In genomic region chrX:153909024-153909979, GRCh38 we compare ENCODE assay signal across 10 cellular contexts. TPM values are rescaled to one million over a fixed set of nuclear protein-coding genes. Genes with fewer than 3 reads are reported as not detected.
DNase-seq lines count a peak whose midpoint lies in the region; ATAC-seq, FAIRE-seq and TF ChIP-seq lines count a peak whose summit lies in the region.
"Had no signal": no experiment of that assay in that cellular context is flagged by ENCODE, and none has a peak within 500 bp of the region (broad histone marks: within the 10 kb centered on the region; RNA-seq: fewer than 3 reads in every experiment).

No MANE protein-coding gene starts in this region.

- H4K20me1 ChIP-seq in HCT116 (ENCODE audit: insufficient read depth) (no peaks in the 10 kb centered on the region), GM12878 (ENCODE audit: control insufficient read depth, insufficient read depth) (no peaks in the 10 kb centered on the region)

- H3K27me3 ChIP-seq in HCT116 (ENCODE audit: insufficient read depth, low read length) (no peaks in the 10 kb centered on the region), GM12878 (replicated peaks in 1 of 2; ENCODE audit: control insufficient read depth in 2 of 2, insufficient read depth in 2 of 2, low read length in 1 of 2) (no peaks in the 10 kb centered on the region)

- ATAC-seq in HCT116 (peak; percentile 66), GM12878 (peak; percentile 87), GM19452 (IDR thresholded peaks at IDR 0.05; ENCODE audit: unreplicated experiment) (no peak)

- in situ Hi-C loops in GM12878 (cut with MboI): no loop called here

- H3K9ac ChIP-seq in HCT116 (ENCODE audit: low read length) (no peak overlapping the region), GM12878 (ENCODE audit: control insufficient read depth, insufficient read depth, low read length) (no peak overlapping the region)

- peak; percentile 86 for DNase-seq in ELF-1 (ENCODE audit: low read depth, low spot score)
- DNase-seq in HCT116 (ENCODE audit: low read depth, low spot score): no peak
- DNase-seq in GM12878 (ENCODE audit: low read depth, low spot score): no peak
- DNase-seq in NCI-H2107 treated with DMSO at 0.1 percent for 48 hours (lab: John Stamatoyannopoulos, UW; ENCODE audit: unreplicated experiment): no peak
- DNase-seq in SHP77 treated with DMSO at 0.1 percent for 48 hours (lab: John Stamatoyannopoulos, UW): no peak
- DNase-seq: immature natural killer cell, NCI-H187 treated with DMSO at 0.1 percent for 48 hours, SHP77 had no signal

- H2AFZ ChIP-seq in HCT116 (ENCODE audit: low read depth, low read length, poor library complexity, severe bottlenecking): no peak overlapping the region
- no peak overlapping the region for H2AFZ ChIP-seq in GM12878 (ENCODE audit: control insufficient read depth, low read depth, low read length)

- H3K79me2 ChIP-seq in HCT116 (ENCODE audit: insufficient read depth, low read length): no peaks in the 10 kb centered on the region
- H3K79me2 ChIP-seq in GM12878 (ENCODE audit: control insufficient read depth, insufficient read depth, low read length): no peaks in the 10 kb centered on the region

- WGBS in GM12878 (ENCODE audit: insufficient coverage, insufficient replicate concordance, low lambda C conversion rate, missing lambda C conversion rate): 81% methylated on average over 22 of the region's 37 CpGs

- POLR2A ChIA-PET in HCT116 (lab: Charles Lee): interaction anchor here (0.9 kb wide), 1 partner anchor 15 kb away, joined by 3 read pairs; no protein-coding TSS in a partner anchor
- POLR2A ChIA-PET in GM12878 (lab: Charles Lee): interaction anchor here (0.5 to 1.1 kb wide), 3 partner anchors 9 to 787 kb away, joined by 3 to 6 read pairs (median 6); no protein-coding TSS in a partner anchor

- intact Hi-C loops in HCT116 (cut with micrococcal nuclease): no loop called here
- intact Hi-C loops in GM12878 (cut with micrococcal nuclease; ENCODE audit: unreplicated experiment): no loop called here

- no peak for TF ChIP-seq EP300 in GM12878 (IDR thresholded peaks at IDR 0.05; ENCODE audit: borderline replicate concordance in 1 of 2, control insufficient read depth in 1 of 2, low read depth in 2 of 2, low read length in 2 of 2)

- H3K4me1 ChIP-seq in HCT116 (ENCODE audit: control insufficient read depth in 1 of 2, insufficient read depth in 2 of 2, low read length in 2 of 2) (peaks cover 0 to 2% of the 10 kb centered on the region in 2 experiments; a peak in 1 of 4 replicates), GM12878 (ENCODE audit: control insufficient read depth, insufficient read depth, low read length) (no peaks in the 10 kb centered on the region)
- H3K4me1 ChIP-seq: Caco-2 had no signal

- no peak for TF ChIP-seq CTCF in HCT116 (IDR thresholded peaks at IDR 0.05 in 2 of 3, conservative IDR thresholded peaks at IDR 0.05 in 1 of 3; ENCODE audit: borderline replicate concordance in 1 of 3, insufficient read depth in 1 of 3, low read depth in 2 of 3, low read length in 2 of 3)
- no peak for TF ChIP-seq CTCF in GM12878 (IDR thresholded peaks at IDR 0.05 in 2 of 3, conservative IDR thresholded peaks at IDR 0.05 in 1 of 3; ENCODE audit: control insufficient read depth in 2 of 3, extremely low read depth in 1 of 3, insufficient read depth in 1 of 3, low read depth in 3 of 3, low read length in 3 of 3)

- H3K36me3 ChIP-seq in HCT116 (ENCODE audit: control insufficient read depth in 1 of 2, insufficient read depth in 2 of 2, low read length in 2 of 2) (no peaks in the 10 kb centered on the region), GM12878 (ENCODE audit: control insufficient read depth in 2 of 2, insufficient read depth in 2 of 2, low read length in 1 of 2) (no peaks in the 10 kb centered on the region; a peak in 2 of 4 replicates)

- TF ChIP-seq POLR2A in HCT116 (IDR thresholded peaks at IDR 0.05; ENCODE audit: borderline replicate concordance, extremely low read depth, insufficient read depth, insufficient read length) (no peak), GM12878 (IDR thresholded peaks at IDR 0.05; ENCODE audit: low read depth, low read length) (no peak; the same call in 1 of the 2 replicates)

- no peak overlapping the region for H3K4me2 ChIP-seq in HCT116 (ENCODE audit: low read length)
- no peak overlapping the region for H3K4me2 ChIP-seq in GM12878 (ENCODE audit: control insufficient read depth, insufficient read depth)

- SMC1A ChIA-PET in GM12878 (lab: Charles Lee; ENCODE audit: uncharacterized antibody, unreplicated experiment): interaction anchor here (1.0 kb wide), 1 partner anchor 15 kb away, joined by 3 read pairs; no protein-coding TSS in a partner anchor

- H3K27ac ChIP-seq in HCT116 (ENCODE audit: low read depth, low read length): no peak overlapping the region
- H3K27ac ChIP-seq in GM12878 (ENCODE audit: control insufficient read depth, insufficient read depth): no peak overlapping the region

- no peak for FAIRE-seq in GM12878 (lab: Jason Lieb, UNC)

- no peak for TF ChIP-seq RAD21 in HCT116 (IDR thresholded peaks at IDR 0.05; ENCODE audit: low read depth)
- TF ChIP-seq RAD21 in GM12878 (IDR thresholded peaks at IDR 0.05; ENCODE audit: insufficient read depth, low read depth, low read length): no peak

- H3K9me2 ChIP-seq in HCT116 (ENCODE audit: insufficient read depth): no peaks in the 10 kb centered on the region

- H3K9me3 ChIP-seq in HCT116 (ENCODE audit: control insufficient read depth in 1 of 2, insufficient read depth in 1 of 2, low read depth in 1 of 2, low read length in 2 of 2) (no peaks in the 10 kb centered on the region), GM12878 (replicated peaks; ENCODE audit: control insufficient read depth, insufficient read depth, low read length) (no peaks in the 10 kb centered on the region)
- H3K9me3 ChIP-seq: Caco-2 had no signal

- H3K4me3 ChIP-seq in HCT116 (replicated peaks in 1 of 2; ENCODE audit: low read depth in 1 of 2, low read length in 2 of 2) (no peak overlapping the region), GM12878 (no peak overlapping the region)

- CTCF ChIA-PET in HCT116 (lab: Charles Lee): interaction anchor here (0.5 kb wide), 1 partner anchor 587 kb away, joined by 4 read pairs; no protein-coding TSS in a partner anchor
- CTCF ChIA-PET in GM12878 (lab: Yijun Ruan, JAX): interaction anchor here (1.3 to 1.7 kb wide), 2 partner anchors 13 to 38 kb away, joined by 3 to 6 read pairs; no protein-coding TSS in a partner anchor

- RAD21 ChIA-PET in HCT116 (lab: Charles Lee; ENCODE audit: low non-redundant PET in 1 of 2, low total read pairs in 2 of 2, uncharacterized antibody in 2 of 2, unreplicated experiment in 2 of 2) (no interaction called here), GM12878 (lab: Charles Lee; ENCODE audit: unreplicated experiment) (interaction anchor here (0.9 to 1.0 kb wide), 3 partner anchors 14 to 16 kb away, joined by 3 read pairs; no protein-coding TSS in a partner anchor)

- BruUV-seq in HCT116 (replicated peaks; lab: Mats Ljungman, UMichigan) (no TSS peak), GM12878 (replicated peaks; lab: Mats Ljungman, UMichigan) (no TSS peak)

RNA-seq across cellular contexts. Expression of gene AVPR2, which starts 4.8 kb away (rescaled TPM):
- not detected for total RNA-seq in HCT116 (2021; ENCODE audit: unreplicated experiment)
- 0.27 and 0.34 TPM in 2 replicates for polyA plus RNA-seq in HCT116 (2012)
- not detected in 2 replicates for total RNA-seq in GM12878 (2013; cell fraction: nucleolus; rRNA removed)
- not detected in 2 replicates for total RNA-seq in GM12878 (2014; rRNA removed)
- not detected in 2 replicates for total RNA-seq in GM12878 (2014; rRNA removed; fragmentation: Illumina TruSeq; extraction: Trizol)
- total RNA-seq in GM12878 (2021): not detected in 2 replicates
- not detected for polyA plus RNA-seq in GM12878 (2011; ENCODE audit: low read depth)
- not detected in 2 replicates for polyA plus RNA-seq in GM12878 (2011; rRNA removed)
- polyA plus RNA-seq in GM12878 (2011; cell fraction: cytosol; rRNA removed): 0.03 and 0.07 TPM in 2 replicates
- 0.43 and 0.44 TPM in 2 replicates for polyA plus RNA-seq in GM12878 (2011; cell fraction: nucleus; rRNA removed)
- 0.14 and 0.54 TPM in 2 replicates for polyA plus RNA-seq in GM12878 (2012)
- polyA plus RNA-seq in GM12878 (2014; fragmentation: Illumina TruSeq; extraction: Trizol): not detected in 2 replicates
- not detected for polyA plus RNA-seq in GM12878 (2014; fragmentation: Nextera tagmentation; extraction: Ambion mirVana)
- not detected in 2 replicates for polyA plus RNA-seq in GM12878 (2014; rRNA removed)
- under 1 TPM; 0.12 to 0.37 TPM for polyA plus RNA-seq in GM12878 (2016; fragmentation: Nextera tagmentation; extraction: Ambion mirVana)
- polyA minus RNA-seq in GM12878 (2011; rRNA and poly(A)+ RNA removed): not detected in 2 replicates
- polyA minus RNA-seq in GM12878 (2011; cell fraction: cytosol; rRNA and poly(A)+ RNA removed): not detected in 2 replicates
- not detected in 2 replicates for polyA minus RNA-seq in GM12878 (2011; cell fraction: nucleus; rRNA and poly(A)+ RNA removed)
- total RNA-seq: Caco-2 had no signal
- polyA plus RNA-seq: immature natural killer cell had no signal

RNA-seq across cellular contexts. Expression of gene ARHGAP4, which starts 16.8 kb away (rescaled TPM):
- 67.4 TPM for total RNA-seq in HCT116 (2021; ENCODE audit: unreplicated experiment)
- polyA plus RNA-seq in HCT116 (2012): 41.2 and 44.2 TPM in 2 replicates
- 91.6 and 99.6 TPM in 2 replicates for total RNA-seq in GM12878 (2013; cell fraction: nucleolus; rRNA removed)
- total RNA-seq in GM12878 (2014; rRNA removed): 77.1 and 92.8 TPM in 2 replicates
- 19.0 and 19.5 TPM in 2 replicates for total RNA-seq in GM12878 (2014; rRNA removed; fragmentation: Illumina TruSeq; extraction: Trizol)
- total RNA-seq in GM12878 (2021): 112 and 120 TPM in 2 replicates
- 15.0 TPM for polyA plus RNA-seq in GM12878 (2011; ENCODE audit: low read depth)
- polyA plus RNA-seq in GM12878 (2011; rRNA removed): 8.5 and 22.0 TPM in 2 replicates
- polyA plus RNA-seq in GM12878 (2011; cell fraction: cytosol; rRNA removed): 33.8 and 45.0 TPM in 2 replicates
- polyA plus RNA-seq in GM12878 (2011; cell fraction: nucleus; rRNA removed): 299 and 365 TPM in 2 replicates
- 51.0 and 62.3 TPM in 2 replicates for polyA plus RNA-seq in GM12878 (2012)
- 2.2 and 14.6 TPM in 2 replicates for polyA plus RNA-seq in GM12878 (2014; fragmentation: Illumina TruSeq; extraction: Trizol)
- 1 to 10 TPM in 1 of 2 experiments, under 1 TPM in 1; 0.71 to 6.0 TPM for polyA plus RNA-seq in GM12878 (2014; fragmentation: Nextera tagmentation; extraction: Ambion mirVana)
- 102 and 116 TPM in 2 replicates for polyA plus RNA-seq in GM12878 (2014; rRNA removed)
- 10 to 100 TPM; 66.6 to 81.6 TPM for polyA plus RNA-seq in GM12878 (2016; fragmentation: Nextera tagmentation; extraction: Ambion mirVana)
- polyA minus RNA-seq in GM12878 (2011; rRNA and poly(A)+ RNA removed): 9.7 and 37.3 TPM in 2 replicates
- 23.3 and 31.5 TPM in 2 replicates for polyA minus RNA-seq in GM12878 (2011; cell fraction: cytosol; rRNA and poly(A)+ RNA removed)
- 47.1 and 68.5 TPM in 2 replicates for polyA minus RNA-seq in GM12878 (2011; cell fraction: nucleus; rRNA and poly(A)+ RNA removed)

RNA-seq across cellular contexts. Expression of gene L1CAM, which starts 23.3 kb away (rescaled TPM):
- total RNA-seq in HCT116 (2021; ENCODE audit: unreplicated experiment) (14.8 TPM), GM12878 (2014; rRNA removed) (not detected in 2 replicates), GM12878 (2014; rRNA removed; fragmentation: Illumina TruSeq; extraction: Trizol) (not detected in 2 replicates), GM12878 (2021) (0.24 and 0.64 TPM in 2 replicates)
- polyA plus RNA-seq in HCT116 (2012): 10.4 and 10.8 TPM in 2 replicates
- total RNA-seq in GM12878 (2013; cell fraction: nucleolus; rRNA removed): 1.4 and 1.9 TPM in 2 replicates
- polyA plus RNA-seq in GM12878 (2011; ENCODE audit: low read depth): 0.05 TPM
- polyA plus RNA-seq in GM12878 (2011; rRNA removed) (0.12 and 0.22 TPM in 2 replicates), GM12878 (2014; fragmentation: Illumina TruSeq; extraction: Trizol) (not detected in 2 replicates), GM12878 (2014; fragmentation: Nextera tagmentation; extraction: Ambion mirVana) (not detected), GM12878 (2014; rRNA removed) (0.01 TPM in 1 of 2 replicates, not detected in the other), GM12878 (2016; fragmentation: Nextera tagmentation; extraction: Ambion mirVana) (under 1 TPM; 0.05 to 0.09 TPM)
- polyA plus RNA-seq in GM12878 (2011; cell fraction: cytosol; rRNA removed): 0.07 TPM in 2 replicates
- polyA plus RNA-seq in GM12878 (2011; cell fraction: nucleus; rRNA removed): 0.35 and 1.1 TPM in 2 replicates
- polyA plus RNA-seq in GM12878 (2012): 0.05 and 0.20 TPM in 2 replicates
- 0.37 TPM in 1 of 2 replicates, not detected in the other for polyA minus RNA-seq in GM12878 (2011; rRNA and poly(A)+ RNA removed)
- polyA minus RNA-seq in GM12878 (2011; cell fraction: cytosol; rRNA and poly(A)+ RNA removed): 0.62 and 0.80 TPM in 2 replicates
- 0.48 TPM in 2 replicates for polyA minus RNA-seq in GM12878 (2011; cell fraction: nucleus; rRNA and poly(A)+ RNA removed)
- polyA plus RNA-seq: immature natural killer cell had no signal

RNA-seq across cellular contexts. Expression of gene NAA10, which starts 25.5 kb away (rescaled TPM):
- 124 TPM for total RNA-seq in HCT116 (2021; ENCODE audit: unreplicated experiment)
- 135 and 156 TPM in 2 replicates for polyA plus RNA-seq in HCT116 (2012)
- total RNA-seq in GM12878 (2013; cell fraction: nucleolus; rRNA removed): 17.5 and 20.3 TPM in 2 replicates
- 82.6 and 100 TPM in 2 replicates for total RNA-seq in GM12878 (2014; rRNA removed)
- 59.6 and 69.5 TPM in 2 replicates for total RNA-seq in GM12878 (2014; rRNA removed; fragmentation: Illumina TruSeq; extraction: Trizol)
- total RNA-seq in GM12878 (2021): 113 and 123 TPM in 2 replicates
- polyA plus RNA-seq in GM12878 (2011; ENCODE audit: low read depth): 40.6 TPM
- 25.4 and 45.1 TPM in 2 replicates for polyA plus RNA-seq in GM12878 (2011; rRNA removed)
- 77.8 and 104 TPM in 2 replicates for polyA plus RNA-seq in GM12878 (2011; cell fraction: cytosol; rRNA removed)
- polyA plus RNA-seq in GM12878 (2011; cell fraction: nucleus; rRNA removed): 54.2 and 67.6 TPM in 2 replicates
- polyA plus RNA-seq in GM12878 (2012): 64.3 and 68.0 TPM in 2 replicates
- 88.7 and 97.7 TPM in 2 replicates for polyA plus RNA-seq in GM12878 (2014; fragmentation: Illumina TruSeq; extraction: Trizol)
- 10 to 100 TPM in 1 of 2 experiments, 1 to 10 TPM in 1; 7.9 to 26.6 TPM for polyA plus RNA-seq in GM12878 (2014; fragmentation: Nextera tagmentation; extraction: Ambion mirVana)
- 158 TPM in 2 replicates for polyA plus RNA-seq in GM12878 (2014; rRNA removed)
- 100 to 1,000 TPM; 209 to 212 TPM for polyA plus RNA-seq in GM12878 (2016; fragmentation: Nextera tagmentation; extraction: Ambion mirVana)
- 31.8 and 50.4 TPM in 2 replicates for polyA minus RNA-seq in GM12878 (2011; rRNA and poly(A)+ RNA removed)
- polyA minus RNA-seq in GM12878 (2011; cell fraction: cytosol; rRNA and poly(A)+ RNA removed): 17.2 and 25.0 TPM in 2 replicates
- polyA minus RNA-seq in GM12878 (2011; cell fraction: nucleus; rRNA and poly(A)+ RNA removed): 13.3 and 24.4 TPM in 2 replicates

RNA-seq across cellular contexts. Expression of gene RENBP, which starts 35.1 kb away (rescaled TPM):
- total RNA-seq in HCT116 (2021; ENCODE audit: unreplicated experiment): 1.3 TPM
- 0.30 and 0.52 TPM in 2 replicates for polyA plus RNA-seq in HCT116 (2012)
- total RNA-seq in GM12878 (2013; cell fraction: nucleolus; rRNA removed): 8.3 and 9.0 TPM in 2 replicates
- 2.1 and 2.2 TPM in 2 replicates for total RNA-seq in GM12878 (2014; rRNA removed)
- total RNA-seq in GM12878 (2014; rRNA removed; fragmentation: Illumina TruSeq; extraction: Trizol): 1.6 and 1.8 TPM in 2 replicates
- 4.9 and 6.8 TPM in 2 replicates for total RNA-seq in GM12878 (2021)
- polyA plus RNA-seq in GM12878 (2011; ENCODE audit: low read depth): 3.9 TPM
- 1.1 and 1.6 TPM in 2 replicates for polyA plus RNA-seq in GM12878 (2011; rRNA removed)
- 2.1 and 2.3 TPM in 2 replicates for polyA plus RNA-seq in GM12878 (2011; cell fraction: cytosol; rRNA removed)
- polyA plus RNA-seq in GM12878 (2011; cell fraction: nucleus; rRNA removed): 4.1 and 6.0 TPM in 2 replicates
- polyA plus RNA-seq in GM12878 (2012): 7.1 and 8.3 TPM in 2 replicates
- polyA plus RNA-seq in GM12878 (2014; fragmentation: Illumina TruSeq; extraction: Trizol): 0.19 and 1.3 TPM in 2 replicates
- not detected for polyA plus RNA-seq in GM12878 (2014; fragmentation: Nextera tagmentation; extraction: Ambion mirVana)
- 4.0 and 4.5 TPM in 2 replicates for polyA plus RNA-seq in GM12878 (2014; rRNA removed)
- under 1 TPM in 1 of 2 experiments, not detected in 1; 0.36 TPM for polyA plus RNA-seq in GM12878 (2016; fragmentation: Nextera tagmentation; extraction: Ambion mirVana)
- 0.44 and 2.3 TPM in 2 replicates for polyA minus RNA-seq in GM12878 (2011; rRNA and poly(A)+ RNA removed)
- 0.83 TPM in 1 of 2 replicates, not detected in the other for polyA minus RNA-seq in GM12878 (2011; cell fraction: cytosol; rRNA and poly(A)+ RNA removed)
- 0.96 and 2.1 TPM in 2 replicates for polyA minus RNA-seq in GM12878 (2011; cell fraction: nucleus; rRNA and poly(A)+ RNA removed)
